24 cellular contexts compared by ENCODE assay signal in genomic region chr17:3905017-3905486, GRCh38. TPM values are rescaled to one million over a fixed set of nuclear protein-coding genes. Genes with fewer than 3 reads are reported as not detected.
DNase-seq lines count a peak whose midpoint lies in the region; ATAC-seq and TF ChIP-seq lines count a peak whose summit lies in the region.
"Had no signal": no experiment of that assay in that cellular context is flagged by ENCODE, and none has a peak within 500 bp of the region (broad histone marks: within the 10 kb centered on the region; RNA-seq: fewer than 3 reads in every experiment).

No MANE protein-coding gene starts in this region.

- H3K4me3 ChIP-seq in BLaER1 treated with 17β-estradiol and CSF1 and Interleukin-3, amounts not matched to agents 10 nM and 100 nM, result peak overlapping the region in 4 of 10 experiments; percentile 48 to 64 (median 62); a peak in 3 of 20 replicates
- no peak overlapping the region for H3K4me3 ChIP-seq in HEK293 (ENCODE audit: low read depth, low read length)
- H3K4me3 ChIP-seq in endodermal cell (ENCODE audit: low read length), result no peak overlapping the region
- H3K4me3 ChIP-seq: adrenal gland, right lobe of liver, thoracic aorta had no signal

- DNase-seq in NCI-H524 (lab: John Stamatoyannopoulos, UW) (peak; percentile 80 to 95), endodermal cell (peak; percentile 66)
- DNase-seq in activated CD4-positive, alpha-beta T cell treated with anti-CD3 and anti-CD28 coated beads, Interleukin-2, amount 50 U/mL, for 1 hour, result no peak
- DNase-seq: activated CD4-positive, alpha-beta T cell treated with anti-CD3 and anti-CD28 coated beads, Interleukin-2, amount 10 ng/mL, durations not matched to agents 24 days and 14 days; activated CD8-positive, alpha-beta memory T cell treated with anti-CD3 and anti-CD28 coated beads, Interleukin-2, amount 50 U/mL, for 48 hours; adrenal gland; HCEC 1CT; head of caudate nucleus; NCI-H1092; NCI-H2081; NCI-H526; nephron progenitor cell; right lobe of liver; SHP77 had no signal

- no peaks in the 10 kb centered on the region for H3K27me3 Mint-ChIP-seq in endodermal cell (ENCODE audit: insufficient read depth)

- H3K4me3 Mint-ChIP-seq in endodermal cell, result no peak overlapping the region
- H3K4me3 Mint-ChIP-seq: activated CD4-positive, alpha-beta T cell treated with anti-CD3 and anti-CD28 coated beads, Interleukin-2, amount 10 ng/mL, durations not matched to agents 24 days and 14 days; mesothelial cell of epicardium; nephron progenitor cell had no signal

- peak overlapping the region in 8 of 11 experiments; percentile 44 to 87 (median 76); a peak in 14 of 22 replicates for H3K9ac ChIP-seq in BLaER1 treated with 17β-estradiol and CSF1 and Interleukin-3, amounts not matched to agents 10 nM and 100 nM
- no peak overlapping the region for H3K9ac ChIP-seq in endodermal cell (ENCODE audit: extremely low read depth, low read length, poor library complexity, severe bottlenecking)
- H3K9ac ChIP-seq: KMS-11 had no signal

- peak overlapping the region; percentile 68 to 100 (median 96) for H3K4me2 ChIP-seq in BLaER1 treated with 17β-estradiol and CSF1 and Interleukin-3, amounts not matched to agents 10 nM and 100 nM
- H3K4me2 ChIP-seq: KMS-11 had no signal

- peaks cover 0 to 12% (median 0%) of the 10 kb centered on the region in 11 experiments; a peak in 1 of 22 replicates for H3K27me3 ChIP-seq in BLaER1 treated with 17β-estradiol and CSF1 and Interleukin-3, amounts not matched to agents 10 nM and 100 nM
- no peaks in the 10 kb centered on the region for H3K27me3 ChIP-seq in endodermal cell (ENCODE audit: control insufficient read depth, insufficient read depth, low read length, poor library complexity, severe bottlenecking)
- H3K27me3 ChIP-seq: adrenal gland, right lobe of liver had no signal

- H3K4me1 ChIP-seq in BLaER1 treated with 17β-estradiol and CSF1 and Interleukin-3, amounts not matched to agents 10 nM and 100 nM, result peaks cover 29 to 88% (median 67%) of the 10 kb centered on the region in 10 experiments
- H3K4me1 ChIP-seq in HEK293 (ENCODE audit: control insufficient read depth, insufficient read depth, low read length) (no peaks in the 10 kb centered on the region), endodermal cell (ENCODE audit: control insufficient read depth, insufficient read depth, low read length) (no peaks in the 10 kb centered on the region)
- H3K4me1 ChIP-seq: right lobe of liver had no signal

- H3K27ac Mint-ChIP-seq in endodermal cell, result no peak overlapping the region
- H3K27ac Mint-ChIP-seq: activated CD4-positive, alpha-beta T cell treated with anti-CD3 and anti-CD28 coated beads, Interleukin-2, amount 10 ng/mL, durations not matched to agents 24 days and 14 days; mesothelial cell of epicardium; nephron progenitor cell had no signal

- H3K9me3 ChIP-seq in BLaER1 treated with 17β-estradiol and CSF1 and Interleukin-3, amounts not matched to agents 10 nM and 100 nM (replicated peaks in 1 of 11), result no peaks in the 10 kb centered on the region
- H3K9me3 ChIP-seq in HEK293 (ENCODE audit: control insufficient read depth, insufficient read depth, low read depth, low read length) (no peaks in the 10 kb centered on the region), endodermal cell (ENCODE audit: control insufficient read depth, low read length) (no peaks in the 10 kb centered on the region)
- H3K9me3 ChIP-seq: adrenal gland, right lobe of liver, thoracic aorta had no signal

- TF ChIP-seq CTCF in HEK293 (tag by site-specific recombination; IDR thresholded peaks at IDR 0.05), result no peak
- no peak for TF ChIP-seq CTCF in endodermal cell (conservative IDR thresholded peaks at IDR 0.05)

- 85 to 96% methylated on average over 7 to 11 of the region's 11 CpGs for WGBS in endodermal cell (ENCODE audit: insufficient coverage in 1 of 2, insufficient read length in 1 of 2), 2 experiments

- no peaks in the 10 kb centered on the region for H3K9me3 Mint-ChIP-seq in endodermal cell
- H3K9me3 Mint-ChIP-seq: activated CD4-positive, alpha-beta T cell treated with anti-CD3 and anti-CD28 coated beads, Interleukin-2, amount 10 ng/mL, durations not matched to agents 24 days and 14 days; mesothelial cell of epicardium; nephron progenitor cell had no signal

- POLR2A ChIA-PET in HEK293 (lab: Yijun Ruan, JAX), result interaction anchor here (0.6 kb wide), 1 partner anchor 58 kb away, joined by 4 read pairs; no protein-coding TSS in a partner anchor

- CTCF ChIA-PET in HEK293 (lab: Yijun Ruan, JAX), result interaction anchor here (4.1 to 7.3 kb wide), 2 partner anchors 8 to 60 kb away, joined by 52 to 60 read pairs; partner anchors contain the start of gene NCBP3

- no peaks in the 10 kb centered on the region for H3K36me3 Mint-ChIP-seq in endodermal cell (ENCODE audit: low read depth)
- H3K36me3 Mint-ChIP-seq: mesothelial cell of epicardium had no signal

- ATAC-seq in HG03457 (IDR thresholded peaks at IDR 0.05; ENCODE audit: unreplicated experiment) (no peak), esophagus mucosa (no peak), GM19455 (IDR thresholded peaks at IDR 0.05; ENCODE audit: unreplicated experiment) (no peak)

- peaks cover 0 to 73% (median 6%) of the 10 kb centered on the region in 11 experiments; a peak in 8 of 22 replicates for H4K20me1 ChIP-seq in BLaER1 treated with 17β-estradiol and CSF1 and Interleukin-3, amounts not matched to agents 10 nM and 100 nM

- peaks cover 0 to 50% (median 8%) of the 10 kb centered on the region in 11 experiments; a peak in 10 of 22 replicates for H3K36me3 ChIP-seq in BLaER1 treated with 17β-estradiol and CSF1 and Interleukin-3, amounts not matched to agents 10 nM and 100 nM
- no peaks in the 10 kb centered on the region for H3K36me3 ChIP-seq in HEK293 (ENCODE audit: control insufficient read depth in 2 of 2, insufficient read depth in 1 of 2, low read length in 2 of 2)
- H3K36me3 ChIP-seq in endodermal cell (ENCODE audit: control insufficient read depth, insufficient read depth, low read length), result no peaks in the 10 kb centered on the region
- H3K36me3 ChIP-seq: adrenal gland, right lobe of liver, thoracic aorta had no signal

- H3K4me1 Mint-ChIP-seq in endodermal cell, result peaks cover 4% of the 10 kb centered on the region
- H3K4me1 Mint-ChIP-seq: activated CD4-positive, alpha-beta T cell treated with anti-CD3 and anti-CD28 coated beads, Interleukin-2, amount 10 ng/mL, durations not matched to agents 24 days and 14 days had no signal

- H3K27ac ChIP-seq in BLaER1 treated with 17β-estradiol and CSF1 and Interleukin-3, amounts not matched to agents 10 nM and 100 nM, result peak overlapping the region in 8 of 11 experiments; percentile 36 to 94 (median 86); a peak in 13 of 22 replicates
- H3K27ac ChIP-seq in HEK293 (ENCODE audit: extremely low read depth, low read depth, low read length) (no peak overlapping the region), endodermal cell (ENCODE audit: low read depth, low read length) (no peak overlapping the region)
- H3K27ac ChIP-seq: adrenal gland, C4-2B, KMS-11, right lobe of liver, thoracic aorta had no signal

TF ChIP-seq in HEK293, 187 proteins besides CTCF, POLR2A, EP300 and RAD21:
- TF ChIP-seq ZFHX2 (tag by site-specific recombination; conservative IDR thresholded peaks at IDR 0.05), result 0 out of 2 replicates have a peak, but pooled peaks have one; percentile 21
- no peak for TF ChIP-seq ZFP69B (tag by site-specific recombination; IDR thresholded peaks at IDR 0.05)
- TF ChIP-seq ZNF530 (tag by site-specific recombination; IDR thresholded peaks at IDR 0.05; ENCODE audit: low read depth), result no peak
- TF ChIP-seq EGR2 (tag by site-specific recombination; IDR thresholded peaks at IDR 0.05; ENCODE audit: low read depth), result peak; percentile 35
- no peak for TF ChIP-seq BCL6B (tag by site-specific recombination; IDR thresholded peaks at IDR 0.05)
- TF ChIP-seq KLF1 (tag by site-specific recombination; IDR thresholded peaks at IDR 0.05), result peak; percentile 73

RNA-seq across cellular contexts. Expression of gene P2RX1, which starts 11.2 kb away (rescaled TPM):
- total RNA-seq in endodermal cell (not detected), esophagus mucosa (0.68 TPM)
- not detected for polyA plus RNA-seq in endodermal cell (2013, experiment 1 of 2)
- not detected for polyA plus RNA-seq in endodermal cell (2013, experiment 2 of 2)
- total RNA-seq: bronchial epithelial cell had no signal

RNA-seq across cellular contexts. Expression of gene CAMKK1, which starts 12.2 kb away (rescaled TPM):
- 1 to 10 TPM; 3.8 to 6.3 TPM for total RNA-seq in endodermal cell
- polyA plus RNA-seq in endodermal cell (2013, experiment 1 of 2), result 5.4 TPM
- 5.2 TPM for polyA plus RNA-seq in endodermal cell (2013, experiment 2 of 2)
- 4.2 TPM for total RNA-seq in esophagus mucosa

RNA-seq across cellular contexts. Expression of gene NCBP3, which starts 59.0 kb away (rescaled TPM):
- 10 to 100 TPM; 74.5 to 75.9 TPM for total RNA-seq in endodermal cell
- polyA plus RNA-seq in endodermal cell (2013, experiment 1 of 2), result 72.1 TPM
- polyA plus RNA-seq in endodermal cell (2013, experiment 2 of 2), result 66.8 TPM
- 14.9 TPM for total RNA-seq in esophagus mucosa

RNA-seq across cellular contexts. Expression of gene ATP2A3, which starts 59.2 kb away (rescaled TPM):
- total RNA-seq in endodermal cell (1 to 10 TPM; 1.4 to 3.7 TPM), esophagus mucosa (4.7 TPM)
- polyA plus RNA-seq in endodermal cell (2013, experiment 1 of 2), result 4.4 TPM
- polyA plus RNA-seq in endodermal cell (2013, experiment 2 of 2), result 2.5 TPM

Comparison
In these comparisons a context has a peak if more than half of its experiments do, and no peak if none do; other contexts are left out.
1. H3K27ac ChIP-seq: peak in BLaER1 treated with 17β-estradiol and CSF1 and Interleukin-3, amounts not matched to agents 10 nM and 100 nM (8 of 11); none in HEK293 (single experiment) and endodermal cell (single experiment).